Comparison of ENCODE assay signal across 8 cellular contexts in genomic region chr1:112706505-112707216, GRCh38. TPM values are rescaled to one million over a fixed set of nuclear protein-coding genes. Genes with fewer than 3 reads are reported as not detected.
DNase-seq lines count a peak whose midpoint lies in the region; ATAC-seq, FAIRE-seq and TF ChIP-seq lines count a peak whose summit lies in the region.

Gene RHOC (minus strand): TSS chr1:112707127. CDS start chr1:112703799, 3,328 bp downstream.

- peak; percentile 67 for DNase-seq in ELF-1 (ENCODE audit: low read depth, low spot score)
- DNase-seq in SJSA1 (ENCODE audit: low read depth in 1 of 2, low spot score in 2 of 2) = peak; percentile 54 to 67
- DNase-seq in central memory CD8-positive, alpha-beta T cell (ENCODE audit: low spot score in 2 of 2) = no peak
- peak; percentile 92 for DNase-seq in kidney
- peak; percentile 31 for DNase-seq in stimulated activated CD8-positive, alpha-beta memory T cell treated with anti-CD3 and anti-CD28 coated beads, Interleukin-12 subunit alpha, Interleukin-12 subunit beta, amount 100 ng/mL, for 4 hours (ENCODE audit: low read depth)
- no peak for DNase-seq in inferior parietal cortex (ENCODE audit: extremely low spot score)

- peak within 1 kb of the TSS; percentile 80 for H3K27ac Mint-ChIP-seq in central memory CD8-positive, alpha-beta T cell (ENCODE audit: low read depth)

- intact Hi-C loops in kidney (cut with DNase I) = no loop called here

- no peaks in the 10 kb centered on the region for H3K27me3 Mint-ChIP-seq in central memory CD8-positive, alpha-beta T cell

- H3K36me3 ChIP-seq in SJSA1 (peaks cover 35% of the 10 kb centered on the region), kidney (ENCODE audit: control insufficient read depth in 1 of 2, insufficient read depth in 2 of 2, low read length in 2 of 2) (peaks cover 6 to 17% of the 10 kb centered on the region in 2 donors)

- H3K9me3 Mint-ChIP-seq in central memory CD8-positive, alpha-beta T cell = no peaks in the 10 kb centered on the region

- H3K4me3 Mint-ChIP-seq in central memory CD8-positive, alpha-beta T cell = peak within 1 kb of the TSS; percentile 76

- H3K9me3 ChIP-seq in SJSA1 (replicated peaks) (no peaks in the 10 kb centered on the region), kidney (ENCODE audit: control insufficient read depth in 1 of 2, low read length in 2 of 2) (no peaks in the 10 kb centered on the region)

- H3K4me1 ChIP-seq in SJSA1 (replicated peaks) = peaks cover 45% of the 10 kb centered on the region
- H3K4me1 ChIP-seq in kidney (ENCODE audit: control insufficient read depth in 1 of 2, insufficient read depth in 1 of 2, low read depth in 1 of 2, low read length in 2 of 2) = peaks cover 27 to 40% of the 10 kb centered on the region in 2 donors

- H3K36me3 Mint-ChIP-seq in central memory CD8-positive, alpha-beta T cell (ENCODE audit: insufficient read depth) = peaks cover 20% of the 10 kb centered on the region

- no peaks in the 10 kb centered on the region for H3K27me3 ChIP-seq in SJSA1 (replicated peaks)

- H3K4me3 ChIP-seq in SJSA1 (peak within 1 kb of the TSS; percentile 96), kidney (ENCODE audit: low read length in 2 of 2) (peak within 1 kb of the TSS; percentile 61 to 84)

- TF ChIP-seq CTCF in kidney (IDR thresholded peaks at IDR 0.05; ENCODE audit: borderline replicate concordance, extremely low read depth, insufficient read depth) = no peak

- ATAC-seq in GM19328 (IDR thresholded peaks at IDR 0.05; ENCODE audit: unreplicated experiment) (peak; percentile 69), HG03354 (IDR thresholded peaks at IDR 0.05; ENCODE audit: poor library complexity, severe bottlenecking, unreplicated experiment) (peak; percentile 75)
- ATAC-seq in central memory CD8-positive, alpha-beta T cell (replicated peaks; ENCODE audit: extremely low read depth, poor library complexity, severe bottlenecking) = peak; percentile 31

- peak within 1 kb of the TSS; percentile 84 to 92 for H3K9ac ChIP-seq in kidney (ENCODE audit: low read length in 2 of 2)

- H3K4me1 Mint-ChIP-seq in central memory CD8-positive, alpha-beta T cell = peaks cover 55% of the 10 kb centered on the region

- no peak for FAIRE-seq in kidney (lab: Jason Lieb, UNC)

- H3K27ac ChIP-seq in SJSA1 (peak within 1 kb of the TSS; percentile 69), kidney (ENCODE audit: low read depth in 2 of 2, low read length in 2 of 2) (peak within 1 kb of the TSS; percentile 92 to 96)

RNA-seq across cellular contexts. Expression of gene RHOC, which starts in this region (rescaled TPM):
- 555 and 570 TPM in 2 replicates for total RNA-seq in SJSA1 (2014; rRNA removed; shearing (Covaris generic))
- total RNA-seq in kidney = 270 TPM
- 501 TPM for polyA plus RNA-seq in kidney (ENCODE audit: insufficient read depth, low read depth, low replicate concordance)

Comparison
In these comparisons a context has a peak if more than half of its experiments do, and no peak if none do; other contexts are left out.
1. DNase-seq: peak in ELF-1 (single experiment), SJSA1 (2 of 2), kidney (single experiment) and stimulated activated CD8-positive, alpha-beta memory T cell treated with anti-CD3 and anti-CD28 coated beads, Interleukin-12 subunit alpha, Interleukin-12 subunit beta, amount 100 ng/mL, for 4 hours (single experiment); none in central memory CD8-positive, alpha-beta T cell (0 of 2) and inferior parietal cortex (single experiment).
2. Peak in every context shown above with its lines, with median percentiles within 50 percentile points of each other: ATAC-seq.